Comparison of ENCODE assay signal across 1 cellular context in genomic region chr12:57603758-57604453, GRCh38.
A peak's percentile ranks its signal among the peaks of the same experiment; 100 is the strongest.
TF ChIP-seq lines count a peak whose summit lies in the region.

No MANE protein-coding gene starts in this region.

TF ChIP-seq in HepG2, 621 proteins besides CTCF, POLR2A, EP300 and RAD21:
- no peak for TF ChIP-seq ELF1 (CRISPR knock-in tag; IDR thresholded peaks at IDR 0.05)
- peak; percentile 76; the same call in 1 of the 2 replicates for TF ChIP-seq PRDM15 (CRISPR knock-in tag; IDR thresholded peaks at IDR 0.05)
